Comparison of ENCODE assay signal across 17 cellular contexts in genomic region chr12:110579889-110580253, GRCh38. TPM values are rescaled to one million over a fixed set of nuclear protein-coding genes. Genes with fewer than 3 reads are reported as not detected.
DNase-seq lines count a peak whose midpoint lies in the region; ATAC-seq, FAIRE-seq and TF ChIP-seq lines count a peak whose summit lies in the region.
"Had no signal": no experiment of that assay in that cellular context is flagged by ENCODE, and none has a peak within 500 bp of the region (broad histone marks: within the 10 kb centered on the region; RNA-seq: fewer than 3 reads in every experiment).

No MANE protein-coding gene starts in this region.

- peaks cover 19% of the 10 kb centered on the region for H3K36me3 ChIP-seq in OCI-LY3 (replicated peaks; ENCODE audit: low read depth, low read length)
- peaks cover 0 to 5% of the 10 kb centered on the region in 2 experiments; a peak in 1 of 4 replicates for H3K36me3 ChIP-seq in GM12878 (ENCODE audit: control insufficient read depth in 2 of 2, insufficient read depth in 2 of 2, low read length in 1 of 2)
- H3K36me3 ChIP-seq in gastrocnemius medialis, result no peaks in the 10 kb centered on the region
- H3K36me3 ChIP-seq: left lung, stomach had no signal

- H4K20me1 ChIP-seq in OCI-LY3 (ENCODE audit: insufficient read depth, low read length), result peaks cover 71% of the 10 kb centered on the region
- no peaks in the 10 kb centered on the region for H4K20me1 ChIP-seq in GM12878 (ENCODE audit: control insufficient read depth, insufficient read depth)

- H3K9ac ChIP-seq in OCI-LY3 (ENCODE audit: low read length) (no peak overlapping the region), GM12878 (ENCODE audit: control insufficient read depth, insufficient read depth, low read length) (peak overlapping the region; percentile 96)
- H3K9ac ChIP-seq: GM23248 had no signal

- peaks cover 1% of the 10 kb centered on the region; the same call in 1 of the 2 replicates for H3K27me3 ChIP-seq in OCI-LY3 (ENCODE audit: low read depth, low read length)
- H3K27me3 ChIP-seq in GM12878 (replicated peaks in 1 of 2; ENCODE audit: control insufficient read depth in 2 of 2, insufficient read depth in 2 of 2, low read length in 1 of 2), result no peaks in the 10 kb centered on the region
- H3K27me3 ChIP-seq in gastrocnemius medialis, result no peaks in the 10 kb centered on the region
- H3K27me3 ChIP-seq: left lung, stomach had no signal

- H3K79me2 ChIP-seq in OCI-LY3 (ENCODE audit: low read length), result peaks cover 82% of the 10 kb centered on the region
- H3K79me2 ChIP-seq in GM12878 (ENCODE audit: control insufficient read depth, insufficient read depth, low read length), result peaks cover 87% of the 10 kb centered on the region

- POLR2A ChIA-PET in GM12878 (lab: Charles Lee), result interaction anchor here (0.6 to 8.8 kb wide), 17 partner anchors 13 to 1754 kb away, joined by 3 to 122 read pairs (median 3); partner anchors contain the start of genes ARPC3, FAM216A, RAD9B and TCTN1

- TF ChIP-seq CTCF in OCI-LY3 (IDR thresholded peaks at IDR 0.05; ENCODE audit: low read depth, low read length) (no peak), GM12878 (IDR thresholded peaks at IDR 0.05 in 2 of 3, conservative IDR thresholded peaks at IDR 0.05 in 1 of 3; ENCODE audit: control insufficient read depth in 2 of 3, extremely low read depth in 1 of 3, insufficient read depth in 1 of 3, low read depth in 3 of 3, low read length in 3 of 3) (no peak), gastrocnemius medialis (IDR thresholded peaks at IDR 0.05 in 4 of 5, conservative IDR thresholded peaks at IDR 0.05 in 1 of 5) (no peak)

- H3K4me1 ChIP-seq in OCI-LY3 (ENCODE audit: low read length), result peaks cover 53% of the 10 kb centered on the region
- peaks cover 25% of the 10 kb centered on the region for H3K4me1 ChIP-seq in GM12878 (ENCODE audit: control insufficient read depth, insufficient read depth, low read length)
- peaks cover 78 to 80% of the 10 kb centered on the region in 2 donors for H3K4me1 ChIP-seq in gastrocnemius medialis

- WGBS in GM12878 (ENCODE audit: insufficient coverage, insufficient replicate concordance, low lambda C conversion rate, missing lambda C conversion rate), result 5% methylated on average over 6 of the region's 7 CpGs

- no peak for TF ChIP-seq RAD21 in GM12878 (IDR thresholded peaks at IDR 0.05; ENCODE audit: insufficient read depth, low read depth, low read length)

- H2AFZ ChIP-seq in OCI-LY3 (ENCODE audit: low read depth, low read length), result no peak overlapping the region
- H2AFZ ChIP-seq in GM12878 (ENCODE audit: control insufficient read depth, low read depth, low read length), result no peak overlapping the region
- H2AFZ ChIP-seq: GM23248 had no signal

- TF ChIP-seq POLR2A in GM12878 (IDR thresholded peaks at IDR 0.05; ENCODE audit: low read depth, low read length), result no peak
- no peak for TF ChIP-seq POLR2A in gastrocnemius medialis (IDR thresholded peaks at IDR 0.05)

- H3K4me2 ChIP-seq in OCI-LY3 (ENCODE audit: low read length), result peak overlapping the region; percentile 71
- peak overlapping the region; percentile 83 for H3K4me2 ChIP-seq in GM12878 (ENCODE audit: control insufficient read depth, insufficient read depth)

- H3K27ac ChIP-seq in OCI-LY3 (ENCODE audit: low read length) (no peak overlapping the region), GM12878 (ENCODE audit: control insufficient read depth, insufficient read depth) (peak overlapping the region; percentile 95), gastrocnemius medialis (peak overlapping the region; percentile 91 to 98 (median 94))
- H3K27ac ChIP-seq: GM23248 had no signal

- no peak for DNase-seq in activated T-cell treated with anti-CD3 and anti-CD28 coated beads, Interleukin-2, amount 50 U/mL, for 4 hours
- no peak for DNase-seq in activated T-cell treated with anti-CD3 and anti-CD28 coated beads, Interleukin-2, amount 50 U/mL, for 1 hour
- no peak for DNase-seq in GM12878 (ENCODE audit: low read depth, low spot score)
- DNase-seq in gastrocnemius medialis, result no peak
- DNase-seq in stimulated activated CD4-positive, alpha-beta T cell treated with anti-CD3 and anti-CD28 coated beads, Interleukin-12 subunit alpha, Interleukin-12 subunit beta, amount 100 ng/mL, for 4 hours, result no peak
- DNase-seq in head of caudate nucleus, result no peak
- DNase-seq: GM23248, left lung, NCI-H82, nephron progenitor cell, stomach had no signal

- H3K4me3 ChIP-seq in OCI-LY3 (ENCODE audit: low read length), result peak overlapping the region; percentile 60
- H3K4me3 ChIP-seq in GM12878, result peak overlapping the region; percentile 82
- peak overlapping the region in 3 of 4 donors; percentile 6 to 67 (median 18) for H3K4me3 ChIP-seq in gastrocnemius medialis
- H3K4me3 ChIP-seq: GM23248, left lung had no signal

- no peaks in the 10 kb centered on the region for H3K27me3 Mint-ChIP-seq in activated T-cell treated with anti-CD3 and anti-CD28 coated beads, Interleukin-2, amount 50 U/mL, for 4 hours (ENCODE audit: low read depth)

- H3K36me3 Mint-ChIP-seq in activated T-cell treated with anti-CD3 and anti-CD28 coated beads, Interleukin-2, amount 50 U/mL, for 4 hours (ENCODE audit: insufficient read depth), result peaks cover 16% of the 10 kb centered on the region

- peaks cover 80% of the 10 kb centered on the region for H3K4me1 Mint-ChIP-seq in activated T-cell treated with anti-CD3 and anti-CD28 coated beads, Interleukin-2, amount 50 U/mL, for 4 hours (ENCODE audit: low read depth)

- peaks cover 3% of the 10 kb centered on the region for H3K9me3 Mint-ChIP-seq in activated T-cell treated with anti-CD3 and anti-CD28 coated beads, Interleukin-2, amount 50 U/mL, for 4 hours
- H3K9me3 Mint-ChIP-seq: nephron progenitor cell had no signal

- intact Hi-C loops in GM12878 (cut with micrococcal nuclease; ENCODE audit: unreplicated experiment) (loop anchor here (5.0 kb wide), 1 partner anchor 133 kb away; no protein-coding TSS in a partner anchor), gastrocnemius medialis (cut with DNase I; ENCODE audit: low total_unique reads) (loop anchor here (10.0 kb wide), 3 partner anchors 295 to 585 kb away; partner anchors contain the start of genes ANKRD13A, ATP2A2 and GIT2), head of caudate nucleus (cut with DNase I) (loop anchor here (5.0 kb wide), 2 partner anchors 78 to 113 kb away; partner anchors contain the start of genes FAM216A, GPN3, RAD9B and VPS29)

- H3K9me3 ChIP-seq in OCI-LY3 (ENCODE audit: insufficient read depth, low read length), result no peaks in the 10 kb centered on the region
- H3K9me3 ChIP-seq in GM12878 (replicated peaks; ENCODE audit: control insufficient read depth, insufficient read depth, low read length), result no peaks in the 10 kb centered on the region
- no peaks in the 10 kb centered on the region for H3K9me3 ChIP-seq in gastrocnemius medialis
- H3K9me3 ChIP-seq: left lung, stomach had no signal

- no TSS peak for BruUV-seq in GM12878 (replicated peaks; lab: Mats Ljungman, UMichigan)

- SMC1A ChIA-PET in GM12878 (lab: Charles Lee; ENCODE audit: uncharacterized antibody, unreplicated experiment), result interaction anchor here (0.7 to 11.7 kb wide), 16 partner anchors 11 to 130 kb away, joined by 3 to 308 read pairs (median 5); partner anchors contain the start of genes ARPC3 and FAM216A

- H3K4me3 Mint-ChIP-seq in activated T-cell treated with anti-CD3 and anti-CD28 coated beads, Interleukin-2, amount 50 U/mL, for 4 hours, result peak overlapping the region; percentile 92
- H3K4me3 Mint-ChIP-seq: nephron progenitor cell had no signal

- no peak for FAIRE-seq in GM12878 (lab: Jason Lieb, UNC)
- FAIRE-seq: colon, D721Med had no signal

- no peak for ATAC-seq in activated T-cell treated with anti-CD3 and anti-CD28 coated beads, Interleukin-2, amount 50 U/mL, for 4 hours
- ATAC-seq in GM12878 (no peak), gastrocnemius medialis (no peak), HG02852 (IDR thresholded peaks at IDR 0.05; ENCODE audit: unreplicated experiment) (no peak)
- ATAC-seq: left lung, Right ventricle myocardium inferior, sciatic nerve had no signal

- CTCF ChIA-PET in GM12878 (lab: Yijun Ruan, JAX), result interaction anchor here (0.6 to 4.1 kb wide), 16 partner anchors 17 to 733 kb away, joined by 3 to 40 read pairs (median 3); partner anchors contain the start of genes ARPC3, FAM216A and GPN3

- RAD21 ChIA-PET in GM12878 (lab: Charles Lee; ENCODE audit: unreplicated experiment), result interaction anchor here (0.6 to 5.4 kb wide), 22 partner anchors 11 to 161 kb away, joined by 3 to 73 read pairs (median 7); partner anchors contain the start of genes ARPC3, FAM216A and GPN3

- in situ Hi-C loops in GM12878 (cut with MboI) (no loop called here), gastrocnemius medialis (cut with MboI; ENCODE audit: low sequenced_read_pairs in 4 of 4) (no loop called here)

- TF ChIP-seq EP300 in GM12878 (IDR thresholded peaks at IDR 0.05; ENCODE audit: borderline replicate concordance in 1 of 2, control insufficient read depth in 1 of 2, low read depth in 2 of 2, low read length in 2 of 2), result no peak

RNA-seq across cellular contexts. Expression of gene PPTC7, which starts 3.2 kb away (rescaled TPM):
- 10 to 100 TPM; 74.2 to 76.4 (median 74.4) TPM for total RNA-seq in activated T-cell treated with anti-CD3 and anti-CD28 coated beads, Interleukin-2, amount 50 U/mL, for 4 hours
- total RNA-seq in GM12878 (2013; cell fraction: nucleolus; rRNA removed), result 97.8 and 98.0 TPM in 2 replicates
- total RNA-seq in GM12878 (2014; rRNA removed) (8.3 and 9.1 TPM in 2 replicates), GM12878 (2014; rRNA removed; fragmentation: Illumina TruSeq; extraction: Trizol) (13.4 and 13.9 TPM in 2 replicates), GM12878 (2021) (31.0 and 31.4 TPM in 2 replicates), gastrocnemius medialis (10 to 100 TPM; 27.6 to 85.8 (median 58.4) TPM)
- 16.5 TPM for polyA plus RNA-seq in GM12878 (2011; ENCODE audit: low read depth)
- polyA plus RNA-seq in GM12878 (2011; rRNA removed) (69.6 and 89.2 TPM in 2 replicates), GM12878 (2014; fragmentation: Illumina TruSeq; extraction: Trizol) (29.8 and 37.9 TPM in 2 replicates), GM12878 (2014; fragmentation: Nextera tagmentation; extraction: Ambion mirVana) (1 to 10 TPM; 5.0 to 8.9 TPM), GM12878 (2014; rRNA removed) (24.8 and 25.9 TPM in 2 replicates), GM12878 (2016; fragmentation: Nextera tagmentation; extraction: Ambion mirVana) (10 to 100 TPM in 1 of 2 experiments, 1 to 10 TPM in 1; 4.0 to 11.3 TPM)
- polyA plus RNA-seq in GM12878 (2011; cell fraction: cytosol; rRNA removed), result 26.8 and 32.6 TPM in 2 replicates
- polyA plus RNA-seq in GM12878 (2011; cell fraction: nucleus; rRNA removed), result 36.0 and 57.5 TPM in 2 replicates
- 24.9 and 34.0 TPM in 2 replicates for polyA plus RNA-seq in GM12878 (2012)
- 80.9 and 102 TPM in 2 replicates for polyA minus RNA-seq in GM12878 (2011; rRNA and poly(A)+ RNA removed)
- 29.1 and 29.5 TPM in 2 replicates for polyA minus RNA-seq in GM12878 (2011; cell fraction: cytosol; rRNA and poly(A)+ RNA removed)
- polyA minus RNA-seq in GM12878 (2011; cell fraction: nucleus; rRNA and poly(A)+ RNA removed), result 34.9 and 43.1 TPM in 2 replicates

RNA-seq across cellular contexts. Expression of gene TCTN1, which starts 34.1 kb away (rescaled TPM):
- 1 to 10 TPM; 3.5 to 4.4 (median 3.6) TPM for total RNA-seq in activated T-cell treated with anti-CD3 and anti-CD28 coated beads, Interleukin-2, amount 50 U/mL, for 4 hours
- total RNA-seq in GM12878 (2013; cell fraction: nucleolus; rRNA removed), result 34.3 and 34.6 TPM in 2 replicates
- total RNA-seq in GM12878 (2014; rRNA removed), result 15.3 and 15.6 TPM in 2 replicates
- total RNA-seq in GM12878 (2014; rRNA removed; fragmentation: Illumina TruSeq; extraction: Trizol), result 15.3 and 16.6 TPM in 2 replicates
- total RNA-seq in GM12878 (2021), result 11.5 and 13.8 TPM in 2 replicates
- polyA plus RNA-seq in GM12878 (2011; ENCODE audit: low read depth), result 27.3 TPM
- polyA plus RNA-seq in GM12878 (2011; rRNA removed), result 16.7 and 18.6 TPM in 2 replicates
- 5.9 and 7.3 TPM in 2 replicates for polyA plus RNA-seq in GM12878 (2011; cell fraction: cytosol; rRNA removed)
- polyA plus RNA-seq in GM12878 (2011; cell fraction: nucleus; rRNA removed), result 19.5 and 23.1 TPM in 2 replicates
- polyA plus RNA-seq in GM12878 (2012), result 12.8 and 15.4 TPM in 2 replicates
- 12.9 and 21.2 TPM in 2 replicates for polyA plus RNA-seq in GM12878 (2014; fragmentation: Illumina TruSeq; extraction: Trizol)
- polyA plus RNA-seq in GM12878 (2014; fragmentation: Nextera tagmentation; extraction: Ambion mirVana), result 10 to 100 TPM in 1 of 2 experiments, 1 to 10 TPM in 1; 8.8 to 10.2 TPM
- 15.4 and 20.3 TPM in 2 replicates for polyA plus RNA-seq in GM12878 (2014; rRNA removed)
- 10 to 100 TPM; 16.7 to 23.5 TPM for polyA plus RNA-seq in GM12878 (2016; fragmentation: Nextera tagmentation; extraction: Ambion mirVana)
- 7.3 and 14.8 TPM in 2 replicates for polyA minus RNA-seq in GM12878 (2011; rRNA and poly(A)+ RNA removed)
- 2.4 and 3.9 TPM in 2 replicates for polyA minus RNA-seq in GM12878 (2011; cell fraction: cytosol; rRNA and poly(A)+ RNA removed)
- 9.6 and 11.4 TPM in 2 replicates for polyA minus RNA-seq in GM12878 (2011; cell fraction: nucleus; rRNA and poly(A)+ RNA removed)
- total RNA-seq in gastrocnemius medialis, result 10 to 100 TPM in 3 of 4 donors, 1 to 10 TPM in 1; 4.7 to 30.8 (median 22.7) TPM

Comparison
In these comparisons a context has a peak if more than half of its experiments do, and no peak if none do; other contexts are left out.
1. H3K4me3 ChIP-seq: peak in every context shown above with its lines; median percentile 82 in GM12878; 60 in OCI-LY3; 18 in gastrocnemius medialis.